In genomic region chr17:17043668-17044226, GRCh38 we compare ENCODE assay signal across 8 cellular contexts. TPM values are rescaled to one million over a fixed set of nuclear protein-coding genes. Genes with fewer than 3 reads are reported as not detected.
DNase-seq lines count a peak whose midpoint lies in the region; TF ChIP-seq lines count a peak whose summit lies in the region.

No MANE protein-coding gene starts in this region.

- peak overlapping the region; percentile 100 for H3K4me3 Mint-ChIP-seq in endothelial cell (ENCODE audit: unreplicated experiment)

- no peak overlapping the region for H3K27ac ChIP-seq in neural cell (ENCODE audit: low read length)

- H3K9me3 Mint-ChIP-seq in endothelial cell (ENCODE audit: unreplicated experiment) = no peaks in the 10 kb centered on the region

- no peak for TF ChIP-seq EP300 in neural cell (conservative IDR thresholded peaks at IDR 0.05; ENCODE audit: poor library complexity, severe bottlenecking)

- H3K4me3 ChIP-seq in GM06990 (replicated peaks; ENCODE audit: low read depth, low read length) = peak overlapping the region; percentile 69
- peak overlapping the region; percentile 98 for H3K4me3 ChIP-seq in neural cell (ENCODE audit: low read length)

- no peak for TF ChIP-seq RAD21 in neural cell (conservative IDR thresholded peaks at IDR 0.05)

- H3K4me2 ChIP-seq in neural cell (ENCODE audit: low read length) = peak overlapping the region; percentile 96

- no peaks in the 10 kb centered on the region for H3K9me3 ChIP-seq in neural cell (ENCODE audit: low read length)

- H2AFZ ChIP-seq in neural cell (ENCODE audit: low read depth, low read length) = no peak overlapping the region

- H3F3A ChIP-seq in neural cell (ENCODE audit: insufficient read depth, low read length, poor library complexity, severe bottlenecking) = no peaks in the 10 kb centered on the region

- H3K27me3 ChIP-seq in GM06990 (replicated peaks; ENCODE audit: control insufficient read depth, insufficient read depth, low read length) (no peaks in the 10 kb centered on the region), neural cell (ENCODE audit: insufficient read depth, low read depth, low read length) (no peaks in the 10 kb centered on the region)

- peak overlapping the region; percentile 83 for H3K9ac ChIP-seq in neural cell (ENCODE audit: low read length)

- H3K79me2 ChIP-seq in neural cell (replicated peaks; ENCODE audit: insufficient read depth, low read length) = peaks cover 58% of the 10 kb centered on the region

- H4K20me1 ChIP-seq in neural cell (ENCODE audit: insufficient read depth) = peaks cover 16% of the 10 kb centered on the region

- H3K27me3 Mint-ChIP-seq in endothelial cell (ENCODE audit: unreplicated experiment) = peaks cover 7% of the 10 kb centered on the region

- no peak for DNase-seq in GM06990 (ENCODE audit: extremely low read depth, insufficient read length)
- peak; percentile 26 for DNase-seq in OCI-M1 (lab: John Stamatoyannopoulos, UW)
- no peak for DNase-seq in endothelial cell (ENCODE audit: low spot score)
- DNase-seq in cortex of kidney (lab: John Stamatoyannopoulos, UW) = no peak
- DNase-seq in UCSD-AML1 (lab: John Stamatoyannopoulos, UW; ENCODE audit: unreplicated experiment) = no peak
- no peak for DNase-seq in Kasumi-1 (lab: John Stamatoyannopoulos, UW)
- DNase-seq in superior temporal gyrus (ENCODE audit: extremely low spot score) = no peak

- no peaks in the 10 kb centered on the region for H3K9me2 ChIP-seq in neural cell (ENCODE audit: insufficient read depth, low read length)

- H3K36me3 Mint-ChIP-seq in endothelial cell (ENCODE audit: low read depth, unreplicated experiment) = peaks cover 23% of the 10 kb centered on the region

- H3K36me3 ChIP-seq in GM06990 (ENCODE audit: control insufficient read depth, insufficient read depth, low read length) (no peaks in the 10 kb centered on the region), neural cell (ENCODE audit: insufficient read depth, low read length) (no peaks in the 10 kb centered on the region)

- peaks cover 56% of the 10 kb centered on the region for H3K4me1 Mint-ChIP-seq in endothelial cell (ENCODE audit: unreplicated experiment)

- peak overlapping the region; percentile 89 for H3K27ac Mint-ChIP-seq in endothelial cell (ENCODE audit: unreplicated experiment)

- TF ChIP-seq CTCF in GM06990 (IDR thresholded peaks at IDR 0.05; ENCODE audit: insufficient read depth, low read length, poor library complexity, severe bottlenecking) (no peak), endothelial cell (IDR thresholded peaks at IDR 0.05; ENCODE audit: unreplicated experiment) (no peak), neural cell (IDR thresholded peaks at IDR 0.05; ENCODE audit: poor library complexity, severe bottlenecking) (no peak)

TF ChIP-seq in neural cell, 6 proteins besides CTCF, POLR2A, EP300 and RAD21:
- TF ChIP-seq, protein P1, sequence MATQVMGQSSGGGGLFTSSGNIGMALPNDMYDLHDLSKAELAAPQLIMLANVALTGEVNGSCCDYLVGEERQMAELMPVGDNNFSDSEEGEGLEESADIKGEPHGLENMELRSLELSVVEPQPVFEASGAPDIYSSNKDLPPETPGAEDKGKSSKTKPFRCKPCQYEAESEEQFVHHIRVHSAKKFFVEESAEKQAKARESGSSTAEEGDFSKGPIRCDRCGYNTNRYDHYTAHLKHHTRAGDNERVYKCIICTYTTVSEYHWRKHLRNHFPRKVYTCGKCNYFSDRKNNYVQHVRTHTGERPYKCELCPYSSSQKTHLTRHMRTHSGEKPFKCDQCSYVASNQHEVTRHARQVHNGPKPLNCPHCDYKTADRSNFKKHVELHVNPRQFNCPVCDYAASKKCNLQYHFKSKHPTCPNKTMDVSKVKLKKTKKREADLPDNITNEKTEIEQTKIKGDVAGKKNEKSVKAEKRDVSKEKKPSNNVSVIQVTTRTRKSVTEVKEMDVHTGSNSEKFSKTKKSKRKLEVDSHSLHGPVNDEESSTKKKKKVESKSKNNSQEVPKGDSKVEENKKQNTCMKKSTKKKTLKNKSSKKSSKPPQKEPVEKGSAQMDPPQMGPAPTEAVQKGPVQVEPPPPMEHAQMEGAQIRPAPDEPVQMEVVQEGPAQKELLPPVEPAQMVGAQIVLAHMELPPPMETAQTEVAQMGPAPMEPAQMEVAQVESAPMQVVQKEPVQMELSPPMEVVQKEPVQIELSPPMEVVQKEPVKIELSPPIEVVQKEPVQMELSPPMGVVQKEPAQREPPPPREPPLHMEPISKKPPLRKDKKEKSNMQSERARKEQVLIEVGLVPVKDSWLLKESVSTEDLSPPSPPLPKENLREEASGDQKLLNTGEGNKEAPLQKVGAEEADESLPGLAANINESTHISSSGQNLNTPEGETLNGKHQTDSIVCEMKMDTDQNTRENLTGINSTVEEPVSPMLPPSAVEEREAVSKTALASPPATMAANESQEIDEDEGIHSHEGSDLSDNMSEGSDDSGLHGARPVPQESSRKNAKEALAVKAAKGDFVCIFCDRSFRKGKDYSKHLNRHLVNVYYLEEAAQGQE (IDR thresholded peaks at IDR 0.05; ENCODE audit: borderline replicate concordance) = no peak
- TF ChIP-seq TAF1 (IDR thresholded peaks at IDR 0.05; ENCODE audit: low read depth) (no peak), EZH2 (IDR thresholded peaks at IDR 0.05; ENCODE audit: borderline replicate concordance, insufficient read depth, low read length, poor library complexity, severe bottlenecking) (no peak), POLR2AphosphoS5 (IDR thresholded peaks at IDR 0.05) (no peak), SMC3 (conservative IDR thresholded peaks at IDR 0.05; ENCODE audit: poor library complexity) (no peak), MXI1 (conservative IDR thresholded peaks at IDR 0.05; ENCODE audit: poor library complexity, severe bottlenecking) (peak; percentile 1)

RNA-seq across cellular contexts. Expression of gene MPRIP, which starts 1.5 kb away (rescaled TPM):
- 392 TPM for total RNA-seq in endothelial cell (ENCODE audit: unreplicated experiment)
- 47.3 and 53.8 TPM in 2 replicates for polyA plus RNA-seq in neural cell
- 156 and 159 TPM in 2 replicates for polyA minus RNA-seq in neural cell
